ENCODE assay signal across 20 cellular contexts in genomic region chr10:79263951-79264350, GRCh38.
DNase-seq lines count a peak whose midpoint lies in the region; ATAC-seq and TF ChIP-seq lines count a peak whose summit lies in the region.
"Had no signal": no experiment of that assay in that cellular context is flagged by ENCODE, and none has a peak within 500 bp of the region (broad histone marks: within the 10 kb centered on the region; RNA-seq: fewer than 3 reads in every experiment).

No MANE protein-coding gene starts in this region.

- WGBS in spleen, 5 donors, result 71 to 85% (median 83%) methylated on average over 10 of the region's 10 CpGs

- H3K4me3 ChIP-seq in spleen, result no peak overlapping the region
- H3K4me3 ChIP-seq: psoas muscle, SJSA1, tibial artery had no signal

- peak overlapping the region in 5 of 7 donors; percentile 39 to 100 (median 75) for H3K27ac Mint-ChIP-seq in CD14-positive monocyte
- H3K27ac Mint-ChIP-seq: activated CD8-positive, alpha-beta T cell treated with anti-CD3 and anti-CD28 coated beads, Interleukin-2, amount 10 ng/mL, durations not matched to agents 7 days and 5 days; activated naive CD4-positive, alpha-beta T cell treated with anti-CD3 and anti-CD28 coated beads, Interleukin-2, amount 50 U/mL, for 24 hours had no signal

- peak; percentile 21 for ATAC-seq in left colon
- ATAC-seq in GM18511 (IDR thresholded peaks at IDR 0.05; ENCODE audit: unreplicated experiment), result no peak
- ATAC-seq in GM19467 (IDR thresholded peaks at IDR 0.05; ENCODE audit: unreplicated experiment), result no peak
- ATAC-seq: activated CD8-positive, alpha-beta T cell treated with anti-CD3 and anti-CD28 coated beads, Interleukin-2, amount 10 ng/mL, durations not matched to agents 7 days and 5 days; activated T-cell treated with anti-CD3 and anti-CD28 coated beads, Interleukin-2, amount 50 U/mL, for 4 hours; psoas muscle had no signal

- intact Hi-C loops in CD14-positive monocyte (cut with micrococcal nuclease), result loop anchor here in 1 of 2 donors (10.0 kb wide), 1 partner anchor 509 kb away; no protein-coding TSS in a partner anchor
- intact Hi-C loops in left colon (cut with DNase I, micrococcal nuclease), result no loop called here
- intact Hi-C loops in spleen (cut with DNase I; ENCODE audit: low total_unique reads), result no loop called here

- peaks cover 63 to 100% (median 97%) of the 10 kb centered on the region in 6 donors for H3K4me1 ChIP-seq in spleen

- no peaks in the 10 kb centered on the region for H3K9me3 ChIP-seq in spleen
- H3K9me3 ChIP-seq: psoas muscle, SJSA1, tibial artery had no signal

- no peak for TF ChIP-seq POLR2A in spleen (IDR thresholded peaks at IDR 0.05)

- H3K27ac ChIP-seq in VCaP (peak overlapping the region; percentile 67; the same call in 1 of the 2 replicates), spleen (peak overlapping the region in 5 of 8 donors; percentile 8 to 93 (median 86))
- H3K27ac ChIP-seq: psoas muscle, SJSA1 had no signal

- H3K4me3 Mint-ChIP-seq in CD14-positive monocyte, result no peak overlapping the region
- H3K4me3 Mint-ChIP-seq: activated CD8-positive, alpha-beta T cell treated with anti-CD3 and anti-CD28 coated beads, Interleukin-2, amount 10 ng/mL, durations not matched to agents 7 days and 5 days; activated naive CD4-positive, alpha-beta T cell treated with anti-CD3 and anti-CD28 coated beads, Interleukin-2, amount 50 U/mL, for 24 hours; activated T-cell treated with anti-CD3 and anti-CD28 coated beads, Interleukin-2, amount 50 U/mL, for 4 hours; nephron had no signal

- TF ChIP-seq CTCF in CD14-positive monocyte (IDR thresholded peaks at IDR 0.05), result no peak
- TF ChIP-seq CTCF in VCaP (conservative IDR thresholded peaks at IDR 0.05), result no peak
- TF ChIP-seq CTCF in spleen (IDR thresholded peaks at IDR 0.05 in 8 of 11, conservative IDR thresholded peaks at IDR 0.05 in 3 of 11), result no peak

- H3K27me3 Mint-ChIP-seq in CD14-positive monocyte (ENCODE audit: low read depth in 3 of 3), result peaks cover 0 to 3% (median 1%) of the 10 kb centered on the region in 3 donors
- H3K27me3 Mint-ChIP-seq: activated naive CD4-positive, alpha-beta T cell treated with anti-CD3 and anti-CD28 coated beads, Interleukin-2, amount 50 U/mL, for 24 hours had no signal

- peaks cover 0 to 53% (median 3%) of the 10 kb centered on the region in 6 donors for H3K36me3 ChIP-seq in spleen

- peaks cover 59 to 78% of the 10 kb centered on the region in 2 donors for H3K36me3 Mint-ChIP-seq in CD14-positive monocyte
- H3K36me3 Mint-ChIP-seq: activated naive CD4-positive, alpha-beta T cell treated with anti-CD3 and anti-CD28 coated beads, Interleukin-2, amount 50 U/mL, for 24 hours had no signal

- peaks cover 77% of the 10 kb centered on the region for H3K4me1 Mint-ChIP-seq in CD14-positive monocyte
- H3K4me1 Mint-ChIP-seq: activated naive CD4-positive, alpha-beta T cell treated with anti-CD3 and anti-CD28 coated beads, Interleukin-2, amount 50 U/mL, for 24 hours had no signal

- H3K9me3 Mint-ChIP-seq in CD14-positive monocyte, result peaks cover 0 to 2% (median 0%) of the 10 kb centered on the region in 7 donors
- H3K9me3 Mint-ChIP-seq: activated naive CD4-positive, alpha-beta T cell treated with anti-CD3 and anti-CD28 coated beads, Interleukin-2, amount 50 U/mL, for 24 hours; activated T-cell treated with anti-CD3 and anti-CD28 coated beads, Interleukin-2, amount 50 U/mL, for 4 hours; nephron had no signal

- no peak for DNase-seq in CD14-positive monocyte (ENCODE audit: low spot score)
- no peak for DNase-seq in left colon
- DNase-seq in spleen, result no peak
- DNase-seq in NOMO-1 treated with dmso at 0.1 percent for 144 hours (lab: John Stamatoyannopoulos, UW; ENCODE audit: unreplicated experiment), result no peak
- no peak for DNase-seq in NCI-H1105 treated with DMSO at 0.1 percent for 48 hours (lab: John Stamatoyannopoulos, UW)
- DNase-seq: activated CD4-positive, CD25-positive, alpha-beta regulatory T cell; activated CD8-positive, alpha-beta T cell treated with anti-CD3 and anti-CD28 coated beads, Interleukin-2, amount 10 ng/mL, durations not matched to agents 7 days and 5 days; activated T-cell treated with anti-CD3 and anti-CD28 coated beads, Interleukin-2, amount 50 U/mL, for 4 hours; KBM-7; NCI-H2081; NCI-H524 treated with DMSO at 0.1 percent for 48 hours; psoas muscle; stimulated activated CD4-positive, alpha-beta T cell treated with anti-CD3 and anti-CD28 coated beads, Interleukin-12 subunit alpha, Interleukin-12 subunit beta, amount 100 ng/mL, for 4 hours; tibial artery had no signal

- H3K27me3 ChIP-seq in spleen (replicated peaks in 1 of 7), result no peaks in the 10 kb centered on the region
- H3K27me3 ChIP-seq: SJSA1, tibial artery had no signal
